Comparison of ENCODE assay signal across 3 cellular contexts in the genomic region with DNA sequence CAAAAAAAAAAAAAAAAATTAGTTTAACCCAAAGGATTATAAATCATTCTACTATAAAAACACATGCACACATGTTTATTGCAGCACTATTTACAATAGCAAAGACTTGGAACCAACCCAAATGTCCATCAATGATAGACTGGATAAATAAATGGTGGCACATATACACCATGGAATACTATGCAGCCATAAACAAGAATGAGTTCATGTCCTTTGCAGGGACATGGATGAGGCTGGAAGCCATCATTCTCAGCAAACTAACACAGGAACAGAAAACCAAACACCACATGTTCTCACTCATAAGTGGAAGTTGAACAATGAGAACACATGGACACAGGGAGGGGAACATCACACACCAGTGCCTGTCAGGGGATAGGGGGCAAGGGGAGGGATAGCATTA.
A peak's percentile ranks its signal among the peaks of the same experiment; 100 is the strongest.
TF ChIP-seq lines count a peak whose summit lies in the region.

No MANE protein-coding gene starts in this region.

TF ChIP-seq in HEK293, 187 proteins besides CTCF, POLR2A, EP300 and RAD21:
- peak; percentile 99 for TF ChIP-seq ZNF146 (tag by site-specific recombination; IDR thresholded peaks at IDR 0.05)

TF ChIP-seq in K562, 482 proteins besides CTCF, POLR2A, EP300 and RAD21:
- TF ChIP-seq ZNF146 (CRISPR knock-in tag; IDR thresholded peaks at IDR 0.05; ENCODE audit: unreplicated experiment), result peak; percentile 86

TF ChIP-seq in HepG2, 621 proteins besides CTCF, POLR2A, EP300 and RAD21:
- TF ChIP-seq, protein P1, sequence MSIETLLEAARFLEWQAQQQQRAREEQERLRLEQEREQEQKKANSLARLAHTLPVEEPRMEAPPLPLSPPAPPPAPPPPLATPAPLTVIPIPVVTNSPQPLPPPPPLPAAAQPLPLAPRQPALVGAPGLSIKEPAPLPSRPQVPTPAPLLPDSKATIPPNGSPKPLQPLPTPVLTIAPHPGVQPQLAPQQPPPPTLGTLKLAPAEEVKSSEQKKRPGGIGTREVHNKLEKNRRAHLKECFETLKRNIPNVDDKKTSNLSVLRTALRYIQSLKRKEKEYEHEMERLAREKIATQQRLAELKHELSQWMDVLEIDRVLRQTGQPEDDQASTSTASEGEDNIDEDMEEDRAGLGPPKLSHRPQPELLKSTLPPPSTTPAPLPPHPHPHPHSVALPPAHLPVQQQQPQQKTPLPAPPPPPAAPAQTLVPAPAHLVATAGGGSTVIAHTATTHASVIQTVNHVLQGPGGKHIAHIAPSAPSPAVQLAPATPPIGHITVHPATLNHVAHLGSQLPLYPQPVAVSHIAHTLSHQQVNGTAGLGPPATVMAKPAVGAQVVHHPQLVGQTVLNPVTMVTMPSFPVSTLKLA (IDR thresholded peaks at IDR 0.05), result peak; percentile 15; the same call in 1 of the 2 replicates
TF ChIP-seq in HepG2: peak in this region for 1; not testable (repeated sequence) for 620.
